ENCODE assay signal across 20 cellular contexts in the genomic region with DNA sequence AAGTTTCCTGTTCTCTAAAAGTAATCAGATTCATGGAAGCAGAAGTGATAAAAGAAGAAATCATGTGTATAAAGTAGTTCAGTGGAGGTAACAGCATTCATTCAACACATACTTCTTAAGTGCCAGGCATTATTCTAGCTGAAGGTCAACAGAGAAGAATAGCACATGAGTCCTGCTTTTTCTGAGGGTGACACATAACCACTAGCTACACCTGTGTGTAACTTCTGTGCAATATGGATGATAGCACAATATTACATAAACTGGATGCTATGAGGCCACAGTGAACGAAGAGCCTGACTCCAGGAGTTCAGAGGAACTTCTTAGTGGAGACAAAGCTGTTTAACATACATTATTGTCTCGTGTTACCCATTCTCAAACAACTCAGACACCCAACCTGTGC.
A peak's percentile ranks its signal among the peaks of the same experiment; 100 is the strongest.
DNase-seq lines count a peak whose midpoint lies in the region; ATAC-seq and TF ChIP-seq lines count a peak whose summit lies in the region.
"Had no signal": no experiment of that assay in that cellular context is flagged by ENCODE, and none has a peak within 500 bp of the region (broad histone marks: within the 10 kb centered on the region; RNA-seq: fewer than 3 reads in every experiment).

No MANE protein-coding gene starts in this region.

- peak; percentile 22 for ATAC-seq in Right ventricle myocardium superior (ENCODE audit: poor library complexity)
- ATAC-seq in thoracic aorta (ENCODE audit: insufficient number of reproducible peaks, low FRiP score, low read depth), result no peak
- no peak for ATAC-seq in HG03432 (IDR thresholded peaks at IDR 0.05; ENCODE audit: unreplicated experiment)
- ATAC-seq in GM21619 (IDR thresholded peaks at IDR 0.05; ENCODE audit: unreplicated experiment), result no peak
- ATAC-seq in HG02678 (IDR thresholded peaks at IDR 0.05; ENCODE audit: unreplicated experiment), result no peak
- ATAC-seq: activated CD4-positive, CD25-positive, alpha-beta regulatory T cell treated with anti-CD3 and anti-CD28 coated beads, Interleukin-2, amount 50 U/mL, for 24 hours; activated CD8-positive, alpha-beta memory T cell treated with anti-CD3 and anti-CD28 coated beads, Interleukin-2, amount 10 ng/mL, durations not matched to agents 7 days and 5 days; stimulated activated naive B cell treated with anti-CD40 and anti-IgM and Interleukin-4, amounts not matched to agents 10 μg/mL and 1 μg/mL and 100 μg/mL, for 72 hours had no signal

- peak overlapping the region; percentile 77 for H3K27ac ChIP-seq in ectodermal cell (ENCODE audit: insufficient read depth, low read depth, low read length, poor library complexity, severe bottlenecking)
- H3K27ac ChIP-seq in thoracic aorta, result peak overlapping the region; percentile 43 to 51
- H3K27ac ChIP-seq: parathyroid adenoma had no signal

- intact Hi-C loops in Right ventricle myocardium superior (cut with DNase I) (no loop called here), cardiac septum (cut with DNase I) (no loop called here)

- 76 to 100% methylated on average over 1 to 2 of the region's 2 CpGs for WGBS in ectodermal cell, 2 experiments

- DNase-seq in Right ventricle myocardium superior (no peak), cardiac septum (ENCODE audit: low spot score) (no peak), kidney tubule cell (ENCODE audit: low spot score) (peak; percentile 60), thoracic aorta (ENCODE audit: low spot score) (no peak)
- DNase-seq: 8988T; activated CD8-positive, alpha-beta memory T cell treated with anti-CD3 and anti-CD28 coated beads, Interleukin-2, amount 10 ng/mL, durations not matched to agents 7 days and 5 days; activated effector memory CD4-positive, alpha-beta T cell treated with Interleukin-2 at 50 U/mL for 16 hours; amygdala; DMS79 treated with DMSO at 0.1 percent for 48 hours; hippocampal formation; NCI-H1092; stimulated activated CD4-positive, alpha-beta T cell treated with anti-CD3 and anti-CD28 coated beads, Interleukin-12 subunit alpha, Interleukin-12 subunit beta, amount 100 ng/mL, for 4 hours; stimulated activated naive B cell treated with anti-CD40 and anti-IgM and Interleukin-4, amounts not matched to agents 10 μg/mL and 1 μg/mL and 100 μg/mL, for 72 hours; T-helper 2 cell had no signal

- H3K4me1 ChIP-seq in ectodermal cell (ENCODE audit: control insufficient read depth, insufficient read depth, low read length) (peaks cover 24% of the 10 kb centered on the region), thoracic aorta (ENCODE audit: control insufficient read depth in 1 of 2, low read depth in 2 of 2) (peaks cover 16 to 32% of the 10 kb centered on the region in 2 donors)
- H3K4me1 ChIP-seq: parathyroid adenoma had no signal

- TF ChIP-seq CTCF in thoracic aorta (IDR thresholded peaks at IDR 0.05), result no peak

- no peak overlapping the region for H3K4me3 ChIP-seq in ectodermal cell (ENCODE audit: insufficient read depth, low read depth, low read length)
- H3K4me3 ChIP-seq in thoracic aorta, result no peak overlapping the region

- H3K9me3 ChIP-seq in ectodermal cell (ENCODE audit: control insufficient read depth, low read length) (no peaks in the 10 kb centered on the region), thoracic aorta (no peaks in the 10 kb centered on the region)

- H3K27me3 ChIP-seq in ectodermal cell (ENCODE audit: control insufficient read depth, insufficient read depth, low read length, poor library complexity, severe bottlenecking) (no peaks in the 10 kb centered on the region), thoracic aorta (replicated peaks; ENCODE audit: insufficient read depth) (no peaks in the 10 kb centered on the region)

- no peaks in the 10 kb centered on the region for H3K36me3 ChIP-seq in ectodermal cell (ENCODE audit: control insufficient read depth, insufficient read depth, low read length)
- no peaks in the 10 kb centered on the region for H3K36me3 ChIP-seq in thoracic aorta
